1 cellular context compared by ENCODE assay signal in the genomic region with DNA sequence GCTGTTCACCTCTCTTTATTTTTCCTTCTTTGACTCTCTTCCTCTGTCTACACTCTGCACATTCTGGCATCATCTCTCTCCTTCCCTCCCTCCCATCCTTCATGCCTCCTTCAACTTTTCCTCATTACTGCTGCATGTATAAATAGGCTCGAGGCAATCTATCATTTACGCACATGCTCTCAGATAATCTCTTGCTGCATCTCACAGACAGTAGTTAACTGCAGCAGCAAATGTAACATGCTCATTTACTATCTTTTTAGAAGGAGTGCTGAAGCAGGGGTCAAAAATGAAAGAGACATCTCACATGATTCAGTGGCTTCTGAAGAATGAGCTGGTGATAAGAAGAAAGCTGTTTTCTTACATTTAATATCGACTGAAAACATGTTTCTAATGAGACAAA.
TF ChIP-seq lines count a peak whose summit lies in the region.

No MANE protein-coding gene starts in this region.

TF ChIP-seq in SK-N-SH treated with all-trans-retinoic acid at 6 μM for 48 hours, 23 proteins besides CTCF, POLR2A, EP300 and RAD21 (continued from another document):
- TF ChIP-seq ISL1 (CRISPR knock-in tag; IDR thresholded peaks at IDR 0.05) (peak; percentile 25; the same call in 1 of the 2 replicates), ZFP3 (CRISPR knock-in tag; IDR thresholded peaks at IDR 0.05) (no peak), ARNTL (CRISPR knock-in tag; IDR thresholded peaks at IDR 0.05; ENCODE audit: borderline replicate concordance, low read depth) (no peak)
- TF ChIP-seq, protein P1, sequence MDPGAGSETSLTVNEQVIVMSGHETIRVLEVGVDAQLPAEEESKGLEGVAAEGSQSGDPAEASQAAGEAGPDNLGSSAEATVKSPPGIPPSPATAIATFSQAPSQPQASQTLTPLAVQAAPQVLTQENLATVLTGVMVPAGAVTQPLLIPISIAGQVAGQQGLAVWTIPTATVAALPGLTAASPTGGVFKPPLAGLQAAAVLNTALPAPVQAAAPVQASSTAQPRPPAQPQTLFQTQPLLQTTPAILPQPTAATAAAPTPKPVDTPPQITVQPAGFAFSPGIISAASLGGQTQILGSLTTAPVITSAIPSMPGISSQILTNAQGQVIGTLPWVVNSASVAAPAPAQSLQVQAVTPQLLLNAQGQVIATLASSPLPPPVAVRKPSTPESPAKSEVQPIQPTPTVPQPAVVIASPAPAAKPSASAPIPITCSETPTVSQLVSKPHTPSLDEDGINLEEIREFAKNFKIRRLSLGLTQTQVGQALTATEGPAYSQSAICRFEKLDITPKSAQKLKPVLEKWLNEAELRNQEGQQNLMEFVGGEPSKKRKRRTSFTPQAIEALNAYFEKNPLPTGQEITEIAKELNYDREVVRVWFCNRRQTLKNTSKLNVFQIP (CRISPR knock-in tag; IDR thresholded peaks at IDR 0.05; ENCODE audit: borderline replicate concordance, low read depth): no peak
